In the genomic region with DNA sequence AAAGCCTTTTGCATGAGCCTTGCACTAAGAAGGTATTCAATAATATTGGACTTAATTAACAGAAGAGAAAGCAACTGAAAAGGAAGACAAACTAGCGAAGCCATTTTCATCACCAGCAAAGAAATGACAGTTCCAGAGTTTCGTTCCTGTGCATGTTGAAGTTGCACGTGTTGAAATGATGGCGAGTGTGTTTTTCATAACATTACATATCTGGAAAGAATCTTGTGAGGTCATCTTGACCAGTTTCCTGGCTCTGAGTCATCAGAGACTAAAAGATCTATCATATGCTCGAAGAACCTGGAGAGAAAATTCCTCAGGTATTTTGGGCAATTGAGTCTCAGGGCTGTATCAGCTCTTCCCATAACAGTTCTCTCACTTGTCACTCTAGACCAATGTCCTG, we compare ENCODE assay signal across 17 cellular contexts.
DNase-seq lines count a peak whose midpoint lies in the region; ATAC-seq, FAIRE-seq and TF ChIP-seq lines count a peak whose summit lies in the region.
"Had no signal": no experiment of that assay in that cellular context is flagged by ENCODE, and none has a peak within 500 bp of the region (broad histone marks: within the 10 kb centered on the region; RNA-seq: fewer than 3 reads in every experiment).

No MANE protein-coding gene starts in this region.

- TF ChIP-seq EP300 in Ishikawa (IDR thresholded peaks at IDR 0.05; ENCODE audit: borderline replicate concordance) (no peak), K562 (IDR thresholded peaks at IDR 0.05; ENCODE audit: low read length) (no peak), suprapubic skin (IDR thresholded peaks at IDR 0.05) (no peak)

- in situ Hi-C loops in K562 (cut with MboI), result no loop called here

- H3K27ac ChIP-seq in K562 (ENCODE audit: extremely low read depth, low read depth, low read length) (no peak overlapping the region), hepatocyte (no peak overlapping the region), suprapubic skin (no peak overlapping the region)
- H3K27ac ChIP-seq: body of pancreas, C4-2B had no signal

- H3K4me1 ChIP-seq in K562 (replicated peaks in 1 of 2; ENCODE audit: control insufficient read depth in 2 of 2, insufficient read depth in 2 of 2, low read length in 2 of 2) (no peaks in the 10 kb centered on the region), hepatocyte (ENCODE audit: insufficient read depth) (peaks cover 15% of the 10 kb centered on the region), suprapubic skin (no peaks in the 10 kb centered on the region)
- H3K4me1 ChIP-seq: body of pancreas had no signal

- H3K36me3 ChIP-seq in K562 (ENCODE audit: control insufficient read depth, insufficient read depth, low read length) (no peaks in the 10 kb centered on the region), hepatocyte (replicated peaks; ENCODE audit: insufficient read depth, low read depth) (no peaks in the 10 kb centered on the region), suprapubic skin (no peaks in the 10 kb centered on the region)

- no peaks in the 10 kb centered on the region for H3K9me3 ChIP-seq in K562 (replicated peaks; ENCODE audit: control insufficient read depth, insufficient read depth, low read depth, low read length)
- no peaks in the 10 kb centered on the region for H3K9me3 ChIP-seq in hepatocyte (ENCODE audit: low read depth)
- H3K9me3 ChIP-seq in suprapubic skin, result no peaks in the 10 kb centered on the region
- H3K9me3 ChIP-seq: body of pancreas, mucosa of descending colon had no signal

- no peak overlapping the region for H3K27ac Mint-ChIP-seq in glutamatergic neuron (ENCODE audit: unreplicated experiment)
- H3K27ac Mint-ChIP-seq: progenitor cell of endocrine pancreas, T-cell had no signal

- TF ChIP-seq CTCF in AG09319 (IDR thresholded peaks at IDR 0.05; ENCODE audit: low read depth, low read length) (no peak), K562 (IDR thresholded peaks at IDR 0.05 in 2 of 3, conservative IDR thresholded peaks at IDR 0.05 in 1 of 3; ENCODE audit: insufficient read depth in 2 of 3, low read depth in 1 of 3, low read length in 3 of 3) (no peak), hepatocyte (IDR thresholded peaks at IDR 0.05; ENCODE audit: poor library complexity) (no peak), suprapubic skin (IDR thresholded peaks at IDR 0.05) (no peak), glutamatergic neuron (IDR thresholded peaks at IDR 0.05; ENCODE audit: partially characterized antibody, unreplicated experiment) (no peak)

- H3K27me3 ChIP-seq in K562 (ENCODE audit: control insufficient read depth in 2 of 2, insufficient read depth in 2 of 2, low read length in 2 of 2), result peaks cover 0 to 20% of the 10 kb centered on the region in 2 experiments; a peak in 4 of 5 replicates
- no peaks in the 10 kb centered on the region for H3K27me3 ChIP-seq in hepatocyte
- no peaks in the 10 kb centered on the region for H3K27me3 ChIP-seq in suprapubic skin
- H3K27me3 ChIP-seq: body of pancreas had no signal

- FAIRE-seq in K562 (lab: Jason Lieb, UNC), result no peak
- FAIRE-seq: G401.6 had no signal

- CTCF ChIA-PET in K562 (lab: Yijun Ruan, JAX; ENCODE audit: low intra/inter-chr PET ratio), result no interaction called here

- H3K9me2 ChIP-seq in hepatocyte (replicated peaks; ENCODE audit: insufficient read depth), result no peaks in the 10 kb centered on the region

- BruUV-seq in K562 (replicated peaks; lab: Mats Ljungman, UMichigan), result no TSS peak

- no peaks in the 10 kb centered on the region for H3K9me1 ChIP-seq in K562 (ENCODE audit: control insufficient read depth, insufficient read depth, low read length)

- TF ChIP-seq POLR2A in K562 (conservative IDR thresholded peaks at IDR 0.05), result no peak
- no peak for TF ChIP-seq POLR2A in suprapubic skin (IDR thresholded peaks at IDR 0.05)

- H2AFZ ChIP-seq in K562 (ENCODE audit: low read depth, low read length), result no peak overlapping the region
- no peak overlapping the region for H2AFZ ChIP-seq in hepatocyte

- H3K4me2 ChIP-seq in K562 (ENCODE audit: insufficient read depth, low read length) (no peak overlapping the region), hepatocyte (no peak overlapping the region)

- peaks cover 2% of the 10 kb centered on the region for H3K9me3 Mint-ChIP-seq in glutamatergic neuron (ENCODE audit: unreplicated experiment)
- H3K9me3 Mint-ChIP-seq: T-cell had no signal

- TF ChIP-seq RAD21 in Ishikawa (IDR thresholded peaks at IDR 0.05; ENCODE audit: low read depth) (no peak), K562 (CRISPR knock-in tag; conservative IDR thresholded peaks at IDR 0.05 in 1 of 2, IDR thresholded peaks at IDR 0.05 in 1 of 2) (no peak)

- H3K9ac ChIP-seq in K562 (ENCODE audit: insufficient read depth in 1 of 2, low read depth in 2 of 2, low read length in 2 of 2), result no peak overlapping the region

- H3K4me1 Mint-ChIP-seq in glutamatergic neuron (ENCODE audit: low read depth, unreplicated experiment), result no peaks in the 10 kb centered on the region
- H3K4me1 Mint-ChIP-seq: T-cell had no signal

- H4K20me1 ChIP-seq in K562 (replicated peaks; ENCODE audit: control insufficient read depth, insufficient read depth, low read length) (no peaks in the 10 kb centered on the region; the same call in 1 of the 2 replicates), hepatocyte (ENCODE audit: insufficient read depth, poor library complexity, severe bottlenecking) (no peaks in the 10 kb centered on the region)

- WGBS in K562 (ENCODE audit: insufficient coverage, low coverage, missing lambda C conversion rate), result 1% methylated on average over 5 of the region's 5 CpGs
- WGBS in hepatocyte (ENCODE audit: low lambda C conversion rate, missing lambda C conversion rate), result 71% methylated on average over 5 of the region's 5 CpGs
- 58% methylated on average over 5 of the region's 5 CpGs for WGBS in suprapubic skin

- H3K4me3 ChIP-seq in K562 (no peak overlapping the region), hepatocyte (no peak overlapping the region), suprapubic skin (no peak overlapping the region)
- H3K4me3 ChIP-seq: body of pancreas, mucosa of descending colon had no signal

- H3K79me2 ChIP-seq in K562 (ENCODE audit: control insufficient read depth, insufficient read depth, low read length), result no peaks in the 10 kb centered on the region
- no peaks in the 10 kb centered on the region for H3K79me2 ChIP-seq in hepatocyte

- peaks cover 3% of the 10 kb centered on the region for H3K27me3 Mint-ChIP-seq in glutamatergic neuron (ENCODE audit: unreplicated experiment)

- no peak overlapping the region for H3K4me3 Mint-ChIP-seq in glutamatergic neuron (ENCODE audit: unreplicated experiment)
- H3K4me3 Mint-ChIP-seq: T-cell had no signal

- intact Hi-C loops in K562 (cut with micrococcal nuclease), result no loop called here

- ATAC-seq in K562 (no peak), HG02885 (IDR thresholded peaks at IDR 0.05; ENCODE audit: poor library complexity, unreplicated experiment) (no peak), HG03354 (IDR thresholded peaks at IDR 0.05; ENCODE audit: poor library complexity, severe bottlenecking, unreplicated experiment) (no peak)
- ATAC-seq: body of pancreas; mucosa of descending colon; stimulated activated naive CD8-positive, alpha-beta T cell treated with anti-CD3 and anti-CD28 coated beads, Interleukin-15, Interleukin-2, amounts not matched to agents 100 U/mL and 50 U/mL, for 24 hours; T-cell had no signal

- H3K36me3 Mint-ChIP-seq in glutamatergic neuron (ENCODE audit: unreplicated experiment), result no peaks in the 10 kb centered on the region
- H3K36me3 Mint-ChIP-seq: T-cell had no signal

- peak; percentile 30 for DNase-seq in AG09319 (ENCODE audit: extremely low read depth, low read depth)
- no peak for DNase-seq in K562 (ENCODE audit: extremely low read depth in 1 of 4, low spot score in 3 of 4)
- peak; percentile 33 for DNase-seq in hepatocyte (ENCODE audit: low spot score)
- DNase-seq in suprapubic skin (ENCODE audit: low spot score in 2 of 2), result no peak
- DNase-seq in glutamatergic neuron, result no peak
- DNase-seq: activated CD4-positive, alpha-beta T cell treated with anti-CD3 and anti-CD28 coated beads for 48 hours; activated T-cell treated with anti-CD3 and anti-CD28 coated beads, Interleukin-2, amount 50 U/mL, for 48 hours; body of pancreas; mucosa of descending colon; stimulated activated naive CD8-positive, alpha-beta T cell treated with anti-CD3 and anti-CD28 coated beads, Interleukin-15, Interleukin-2, amounts not matched to agents 100 U/mL and 50 U/mL, for 24 hours; T-cell had no signal

- POLR2A ChIA-PET in K562 (lab: Yijun Ruan, JAX), result no interaction called here

TF ChIP-seq in Ishikawa, 13 proteins besides CTCF, POLR2A, EP300 and RAD21:
- TF ChIP-seq TEAD4 (IDR thresholded peaks at IDR 0.05), result no peak
- TF ChIP-seq, protein P1, sequence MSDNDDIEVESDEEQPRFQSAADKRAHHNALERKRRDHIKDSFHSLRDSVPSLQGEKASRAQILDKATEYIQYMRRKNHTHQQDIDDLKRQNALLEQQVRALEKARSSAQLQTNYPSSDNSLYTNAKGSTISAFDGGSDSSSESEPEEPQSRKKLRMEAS (IDR thresholded peaks at IDR 0.05), result 0 out of 2 replicates have a peak, but pooled peaks have one; percentile 21
TF ChIP-seq in Ishikawa: peak in this region for 1.

TF ChIP-seq in K562, 482 proteins besides CTCF, POLR2A, EP300 and RAD21 (continues in another document):
- TF ChIP-seq NR2F6 (CRISPR knock-in tag; IDR thresholded peaks at IDR 0.05) (no peak), ATF1 (CRISPR knock-in tag; IDR thresholded peaks at IDR 0.05) (no peak), ATF1 (tag; IDR thresholded peaks at IDR 0.05) (no peak), FOSL1 (tag; conservative IDR thresholded peaks at IDR 0.05) (peak; percentile 78), RB1 (IDR thresholded peaks at IDR 0.05; ENCODE audit: low read depth) (no peak)

Comparison
In these comparisons a context has a peak if more than half of its experiments do, and no peak if none do; other contexts are left out.
1. DNase-seq: peak in AG09319 (single experiment) and hepatocyte (single experiment); none in K562 (0 of 4), suprapubic skin (0 of 2) and glutamatergic neuron (single experiment).